Comparison of ENCODE assay signal across 10 cellular contexts in genomic region chr14:66401447-66402095, GRCh38.
DNase-seq lines count a peak whose midpoint lies in the region; ATAC-seq and TF ChIP-seq lines count a peak whose summit lies in the region.
"Had no signal": no experiment of that assay in that cellular context is flagged by ENCODE, and none has a peak within 500 bp of the region (broad histone marks: within the 10 kb centered on the region; RNA-seq: fewer than 3 reads in every experiment).

No MANE protein-coding gene starts in this region.

- WGBS in GM23248 (ENCODE audit: low coverage in 1 of 2, low lambda C conversion rate in 2 of 2, missing lambda C conversion rate in 2 of 2), 2 experiments = 23 to 24% methylated on average over 1 of the region's 1 CpG

- H4K20me1 ChIP-seq in GM23248 (ENCODE audit: insufficient read depth) = no peaks in the 10 kb centered on the region

- H3K4me3 ChIP-seq in A673 (ENCODE audit: low read depth, low read length, poor library complexity, severe bottlenecking) (no peak overlapping the region), GM23248 (no peak overlapping the region)
- H3K4me3 ChIP-seq: Peyer's patch had no signal

- H3K9ac ChIP-seq in GM23248 = no peak overlapping the region

- POLR2A ChIA-PET in A673 (lab: Charles Lee; ENCODE audit: low non-redundant PET) = no interaction called here

- H3K4me2 ChIP-seq in GM23248 (ENCODE audit: unreplicated experiment) = no peak overlapping the region

- ATAC-seq in SK-N-SH treated with all-trans-retinoic acid at 6 μM for 48 hours = peak; percentile 66
- no peak for ATAC-seq in HG03439 (IDR thresholded peaks at IDR 0.05; ENCODE audit: unreplicated experiment)
- ATAC-seq in GM21528 (IDR thresholded peaks at IDR 0.05; ENCODE audit: low FRiP score, unreplicated experiment) = no peak
- ATAC-seq: activated naive CD4-positive, alpha-beta T cell treated with anti-CD3 and anti-CD28 coated beads, Interleukin-2, amount 50 U/mL, for 72 hours had no signal

- no peaks in the 10 kb centered on the region for H3K27me3 ChIP-seq in A673 (replicated peaks; ENCODE audit: insufficient read depth, low read depth, low read length, poor library complexity)
- H3K27me3 ChIP-seq in GM23248 (replicated peaks; ENCODE audit: insufficient read depth) = no peaks in the 10 kb centered on the region
- H3K27me3 ChIP-seq: Peyer's patch had no signal

- H3K36me3 ChIP-seq in A673 (ENCODE audit: insufficient read depth, low read length, poor library complexity, severe bottlenecking) (no peaks in the 10 kb centered on the region), GM23248 (ENCODE audit: low read depth) (no peaks in the 10 kb centered on the region)
- H3K36me3 ChIP-seq: Peyer's patch had no signal

- in situ Hi-C loops in GM23248 (cut with MboI) = no loop called here

- TF ChIP-seq CTCF in A673 (conservative IDR thresholded peaks at IDR 0.05; ENCODE audit: low read depth, low read length) = peak; percentile 65

- no peaks in the 10 kb centered on the region for H3F3A ChIP-seq in GM23248 (ENCODE audit: insufficient read depth)

- intact Hi-C loops in A673 (cut with micrococcal nuclease; ENCODE audit: unreplicated experiment) = no loop called here

- DNase-seq in A673 (ENCODE audit: low spot score) = peak; percentile 30
- peak; percentile 14 for DNase-seq in GM23248
- DNase-seq in iris pigment epithelial cell (ENCODE audit: low read depth) = peak; percentile 15
- DNase-seq in NCI-H1048 (lab: John Stamatoyannopoulos, UW) = no peak
- no peak for DNase-seq in NCI-H187 (lab: John Stamatoyannopoulos, UW)
- DNase-seq: Peyer's patch had no signal

- CTCF ChIA-PET in A673 (lab: Charles Lee) = interaction anchor here (0.5 to 1.4 kb wide), 3 partner anchors 42 to 716 kb away, joined by 3 read pairs; no protein-coding TSS in a partner anchor

- H3K9me3 ChIP-seq in A673 (ENCODE audit: low read depth, low read length, poor library complexity, severe bottlenecking) (no peaks in the 10 kb centered on the region), GM23248 (ENCODE audit: low read depth) (no peaks in the 10 kb centered on the region)
- H3K9me3 ChIP-seq: Peyer's patch had no signal

- no peaks in the 10 kb centered on the region for H3K9me2 ChIP-seq in GM23248 (ENCODE audit: insufficient read depth)

- H2AFZ ChIP-seq in GM23248 = no peak overlapping the region

- H3K27ac ChIP-seq in A673 (ENCODE audit: low read depth, low read length, poor library complexity, severe bottlenecking) (no peak overlapping the region), GM23248 (no peak overlapping the region)
- H3K27ac ChIP-seq: Peyer's patch had no signal

- no peaks in the 10 kb centered on the region for H3K79me2 ChIP-seq in GM23248 (ENCODE audit: insufficient read depth)

- H3K4me1 ChIP-seq in A673 (ENCODE audit: insufficient read depth, low read length, poor library complexity, severe bottlenecking) (no peaks in the 10 kb centered on the region), GM23248 (ENCODE audit: insufficient read depth) (no peaks in the 10 kb centered on the region)
- H3K4me1 ChIP-seq: Peyer's patch had no signal

- no TSS peak for BruUV-seq in A673 (replicated peaks; lab: Mats Ljungman, UMichigan)

TF ChIP-seq in SK-N-SH treated with all-trans-retinoic acid at 6 μM for 48 hours, 23 proteins besides CTCF, POLR2A, EP300 and RAD21:
- no peak for TF ChIP-seq SNAI2 (CRISPR knock-in tag; IDR thresholded peaks at IDR 0.05)
- no peak for TF ChIP-seq PPARA (CRISPR knock-in tag; IDR thresholded peaks at IDR 0.05; ENCODE audit: borderline replicate concordance)
- TF ChIP-seq, protein P1, sequence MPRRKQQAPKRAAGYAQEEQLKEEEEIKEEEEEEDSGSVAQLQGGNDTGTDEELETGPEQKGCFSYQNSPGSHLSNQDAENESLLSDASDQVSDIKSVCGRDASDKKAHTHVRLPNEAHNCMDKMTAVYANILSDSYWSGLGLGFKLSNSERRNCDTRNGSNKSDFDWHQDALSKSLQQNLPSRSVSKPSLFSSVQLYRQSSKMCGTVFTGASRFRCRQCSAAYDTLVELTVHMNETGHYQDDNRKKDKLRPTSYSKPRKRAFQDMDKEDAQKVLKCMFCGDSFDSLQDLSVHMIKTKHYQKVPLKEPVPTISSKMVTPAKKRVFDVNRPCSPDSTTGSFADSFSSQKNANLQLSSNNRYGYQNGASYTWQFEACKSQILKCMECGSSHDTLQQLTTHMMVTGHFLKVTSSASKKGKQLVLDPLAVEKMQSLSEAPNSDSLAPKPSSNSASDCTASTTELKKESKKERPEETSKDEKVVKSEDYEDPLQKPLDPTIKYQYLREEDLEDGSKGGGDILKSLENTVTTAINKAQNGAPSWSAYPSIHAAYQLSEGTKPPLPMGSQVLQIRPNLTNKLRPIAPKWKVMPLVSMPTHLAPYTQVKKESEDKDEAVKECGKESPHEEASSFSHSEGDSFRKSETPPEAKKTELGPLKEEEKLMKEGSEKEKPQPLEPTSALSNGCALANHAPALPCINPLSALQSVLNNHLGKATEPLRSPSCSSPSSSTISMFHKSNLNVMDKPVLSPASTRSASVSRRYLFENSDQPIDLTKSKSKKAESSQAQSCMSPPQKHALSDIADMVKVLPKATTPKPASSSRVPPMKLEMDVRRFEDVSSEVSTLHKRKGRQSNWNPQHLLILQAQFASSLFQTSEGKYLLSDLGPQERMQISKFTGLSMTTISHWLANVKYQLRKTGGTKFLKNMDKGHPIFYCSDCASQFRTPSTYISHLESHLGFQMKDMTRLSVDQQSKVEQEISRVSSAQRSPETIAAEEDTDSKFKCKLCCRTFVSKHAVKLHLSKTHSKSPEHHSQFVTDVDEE (CRISPR knock-in tag; IDR thresholded peaks at IDR 0.05) = no peak
- no peak for TF ChIP-seq ZNF70 (CRISPR knock-in tag; IDR thresholded peaks at IDR 0.05)
- TF ChIP-seq, protein P2, sequence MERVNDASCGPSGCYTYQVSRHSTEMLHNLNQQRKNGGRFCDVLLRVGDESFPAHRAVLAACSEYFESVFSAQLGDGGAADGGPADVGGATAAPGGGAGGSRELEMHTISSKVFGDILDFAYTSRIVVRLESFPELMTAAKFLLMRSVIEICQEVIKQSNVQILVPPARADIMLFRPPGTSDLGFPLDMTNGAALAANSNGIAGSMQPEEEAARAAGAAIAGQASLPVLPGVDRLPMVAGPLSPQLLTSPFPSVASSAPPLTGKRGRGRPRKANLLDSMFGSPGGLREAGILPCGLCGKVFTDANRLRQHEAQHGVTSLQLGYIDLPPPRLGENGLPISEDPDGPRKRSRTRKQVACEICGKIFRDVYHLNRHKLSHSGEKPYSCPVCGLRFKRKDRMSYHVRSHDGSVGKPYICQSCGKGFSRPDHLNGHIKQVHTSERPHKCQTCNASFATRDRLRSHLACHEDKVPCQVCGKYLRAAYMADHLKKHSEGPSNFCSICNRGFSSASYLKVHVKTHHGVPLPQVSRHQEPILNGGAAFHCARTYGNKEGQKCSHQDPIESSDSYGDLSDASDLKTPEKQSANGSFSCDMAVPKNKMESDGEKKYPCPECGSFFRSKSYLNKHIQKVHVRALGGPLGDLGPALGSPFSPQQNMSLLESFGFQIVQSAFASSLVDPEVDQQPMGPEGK (CRISPR knock-in tag; IDR thresholded peaks at IDR 0.05; ENCODE audit: borderline replicate concordance) = no peak
- TF ChIP-seq TCF4 (CRISPR knock-in tag; IDR thresholded peaks at IDR 0.05; ENCODE audit: borderline replicate concordance) = no peak
- TF ChIP-seq ARNTL (CRISPR knock-in tag; IDR thresholded peaks at IDR 0.05; ENCODE audit: borderline replicate concordance, low read depth) = no peak
- TF ChIP-seq RARB (CRISPR knock-in tag; IDR thresholded peaks at IDR 0.05) = no peak
- no peak for TF ChIP-seq ZFP30 (CRISPR knock-in tag; IDR thresholded peaks at IDR 0.05)
- no peak for TF ChIP-seq ZC3H10 (CRISPR knock-in tag; IDR thresholded peaks at IDR 0.05)
- no peak for TF ChIP-seq TOX (CRISPR knock-in tag; IDR thresholded peaks at IDR 0.05; ENCODE audit: borderline replicate concordance)
- TF ChIP-seq OSR1 (CRISPR knock-in tag; IDR thresholded peaks at IDR 0.05) = no peak
- no peak for TF ChIP-seq CSDC2 (CRISPR knock-in tag; IDR thresholded peaks at IDR 0.05)
- TF ChIP-seq, protein P3, sequence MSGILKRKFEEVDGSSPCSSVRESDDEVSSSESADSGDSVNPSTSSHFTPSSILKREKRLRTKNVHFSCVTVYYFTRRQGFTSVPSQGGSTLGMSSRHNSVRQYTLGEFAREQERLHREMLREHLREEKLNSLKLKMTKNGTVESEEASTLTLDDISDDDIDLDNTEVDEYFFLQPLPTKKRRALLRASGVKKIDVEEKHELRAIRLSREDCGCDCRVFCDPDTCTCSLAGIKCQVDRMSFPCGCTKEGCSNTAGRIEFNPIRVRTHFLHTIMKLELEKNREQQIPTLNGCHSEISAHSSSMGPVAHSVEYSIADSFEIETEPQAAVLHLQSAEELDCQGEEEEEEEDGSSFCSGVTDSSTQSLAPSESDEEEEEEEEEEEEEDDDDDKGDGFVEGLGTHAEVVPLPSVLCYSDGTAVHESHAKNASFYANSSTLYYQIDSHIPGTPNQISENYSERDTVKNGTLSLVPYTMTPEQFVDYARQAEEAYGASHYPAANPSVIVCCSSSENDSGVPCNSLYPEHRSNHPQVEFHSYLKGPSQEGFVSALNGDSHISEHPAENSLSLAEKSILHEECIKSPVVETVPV (CRISPR knock-in tag; IDR thresholded peaks at IDR 0.05) = no peak
- TF ChIP-seq CREB5 (CRISPR knock-in tag; IDR thresholded peaks at IDR 0.05; ENCODE audit: low read depth) = no peak
- TF ChIP-seq ZFP3 (CRISPR knock-in tag; IDR thresholded peaks at IDR 0.05) = no peak
TF ChIP-seq in SK-N-SH treated with all-trans-retinoic acid at 6 μM for 48 hours: peak in this region for 0.

Comparison
In these comparisons a context has a peak if more than half of its experiments do, and no peak if none do; other contexts are left out.
1. DNase-seq: peak in A673 (single experiment), GM23248 (single experiment) and iris pigment epithelial cell (single experiment); none in NCI-H1048 (single experiment) and NCI-H187 (0 of 2).